In the genomic region with DNA sequence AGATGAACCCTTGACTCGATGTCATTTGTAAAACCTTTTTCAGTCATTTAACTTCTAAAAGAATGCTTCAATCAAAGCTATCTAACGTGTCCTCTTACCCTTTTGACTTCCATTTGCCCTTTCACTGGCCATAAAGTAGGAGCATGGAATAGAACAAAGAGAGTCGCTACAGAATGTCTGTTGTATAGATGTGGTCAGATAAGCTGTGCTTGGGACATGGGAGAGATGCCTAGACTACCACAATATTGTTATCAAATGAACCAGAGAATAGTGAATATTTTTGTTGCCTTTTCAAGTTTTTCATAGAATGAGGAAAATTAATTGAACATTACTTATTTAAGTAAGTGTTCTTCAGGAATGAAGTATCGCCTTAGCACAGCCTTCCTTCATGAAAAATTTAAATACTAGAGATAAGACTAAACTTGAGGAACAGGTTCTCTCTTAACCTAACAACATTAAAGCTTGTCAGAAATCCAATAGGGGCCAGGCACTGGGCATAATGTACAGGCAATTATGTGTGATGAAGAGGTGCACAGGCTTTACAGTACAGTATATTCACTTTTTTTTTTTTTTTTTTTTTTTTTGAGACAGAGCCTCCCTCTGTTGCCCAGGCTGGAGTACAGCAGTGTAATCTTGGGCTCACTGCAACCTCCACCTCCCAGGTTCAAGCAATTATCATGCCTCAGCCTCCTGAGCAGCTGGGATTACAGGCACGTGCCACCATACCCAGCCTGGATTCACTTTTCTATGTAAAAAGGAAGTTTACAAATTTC, we compare ENCODE assay signal across 10 cellular contexts. TPM values are rescaled to one million over a fixed set of nuclear protein-coding genes. Genes with fewer than 3 reads are reported as not detected.
A peak's percentile ranks its signal among the peaks of the same experiment; 100 is the strongest.
DNase-seq lines count a peak whose midpoint lies in the region; ATAC-seq, FAIRE-seq and TF ChIP-seq lines count a peak whose summit lies in the region.
"Had no signal": no experiment of that assay in that cellular context is flagged by ENCODE, and none has a peak within 500 bp of the region (broad histone marks: within the 10 kb centered on the region; RNA-seq: fewer than 3 reads in every experiment).

No MANE protein-coding gene starts in this region.

- 80% methylated on average over 5 of the region's 5 CpGs for WGBS in SK-N-SH (ENCODE audit: low lambda C conversion rate)
- WGBS in small intestine, 3 donors, result 10 to 35% (median 24%) methylated on average over 5 of the region's 5 CpGs

- ATAC-seq in esophagus mucosa, result peak; percentile 62

- no peak for FAIRE-seq in small intestine (lab: Jason Lieb, UNC)
- FAIRE-seq: HTR-8/SVneo had no signal

- POLR2A ChIA-PET in SK-N-SH (lab: Yijun Ruan, JAX), result interaction anchor here (1.3 to 1.9 kb wide), 3 partner anchors 7 to 25 kb away, joined by 3 to 6 read pairs (median 3); no protein-coding TSS in a partner anchor

- H3K36me3 ChIP-seq in SK-N-SH (replicated peaks in 1 of 2; ENCODE audit: control insufficient read depth in 1 of 2, insufficient read depth in 2 of 2, low read length in 1 of 2) (peaks cover 31 to 39% of the 10 kb centered on the region in 2 experiments), small intestine (ENCODE audit: control insufficient read depth in 2 of 2, insufficient read depth in 2 of 2, low read length in 2 of 2) (peaks cover 1 to 3% of the 10 kb centered on the region in 2 donors)

- TF ChIP-seq CTCF in SK-N-SH (IDR thresholded peaks at IDR 0.05), result peak; percentile 25; the same call in 1 of the 2 replicates

- H3K27ac Mint-ChIP-seq in T-helper 1 cell treated with Interleukin-12 subunit alpha and Interleukin-12 subunit beta and Interleukin-4 antibody, amounts not matched to agents 30 μg/mL and 1 μg/mL, for 36 hours, result peak overlapping the region; percentile 17

- peak overlapping the region; percentile 34 for H3K4me3 Mint-ChIP-seq in T-helper 1 cell treated with Interleukin-12 subunit alpha and Interleukin-12 subunit beta and Interleukin-4 antibody, amounts not matched to agents 30 μg/mL and 1 μg/mL, for 36 hours

- peak overlapping the region; percentile 1 to 5; a peak in 1 of 4 replicates for H3K27ac ChIP-seq in SK-N-SH (ENCODE audit: low read depth in 2 of 2, low read length in 1 of 2)
- peak overlapping the region in 1 of 2 donors; percentile 61 for H3K27ac ChIP-seq in small intestine (ENCODE audit: low read depth in 1 of 2, low read length in 1 of 2)

- H3K4me1 ChIP-seq in SK-N-SH (ENCODE audit: control insufficient read depth in 1 of 2, insufficient read depth in 2 of 2, low read depth in 1 of 2, low read length in 1 of 2), result peaks cover 34 to 47% of the 10 kb centered on the region in 2 experiments
- peaks cover 9 to 20% of the 10 kb centered on the region in 2 donors for H3K4me1 ChIP-seq in small intestine (ENCODE audit: control insufficient read depth in 2 of 2, insufficient read depth in 1 of 2, low read depth in 1 of 2, low read length in 1 of 2)

- TF ChIP-seq EP300 in SK-N-SH (IDR thresholded peaks at IDR 0.05; ENCODE audit: borderline replicate concordance in 1 of 2, low read depth in 1 of 2, low read length in 1 of 2), result no peak

- no peaks in the 10 kb centered on the region; the same call in 1 of the 2 replicates for H3K79me2 ChIP-seq in SK-N-SH (ENCODE audit: insufficient read depth)

- H3K9me2 ChIP-seq in SK-N-SH, result no peaks in the 10 kb centered on the region

- H3K27me3 Mint-ChIP-seq in T-helper 1 cell treated with Interleukin-12 subunit alpha and Interleukin-12 subunit beta and Interleukin-4 antibody, amounts not matched to agents 30 μg/mL and 1 μg/mL, for 36 hours (ENCODE audit: low read depth), result no peaks in the 10 kb centered on the region

- H3K9me3 ChIP-seq in SK-N-SH, result no peaks in the 10 kb centered on the region
- no peaks in the 10 kb centered on the region for H3K9me3 ChIP-seq in small intestine (ENCODE audit: control insufficient read depth, low read depth)

- no peaks in the 10 kb centered on the region; the same call in 1 of the 2 replicates for H4K20me1 ChIP-seq in SK-N-SH (ENCODE audit: insufficient read depth)

- DNase-seq in T-helper 1 cell, result no peak
- no peak for DNase-seq in SK-N-SH
- DNase-seq in small intestine, result peak; percentile 79
- DNase-seq in amygdala (lab: John Stamatoyannopoulos, UW), result no peak
- no peak for DNase-seq in DMS 273 (lab: John Stamatoyannopoulos, UW; ENCODE audit: unreplicated experiment)
- no peak for DNase-seq in globus pallidus (ENCODE audit: low spot score)
- DNase-seq: amniotic stem cell had no signal

- H3K4me1 Mint-ChIP-seq in T-helper 1 cell treated with Interleukin-12 subunit alpha and Interleukin-12 subunit beta and Interleukin-4 antibody, amounts not matched to agents 30 μg/mL and 1 μg/mL, for 36 hours (ENCODE audit: low read depth), result peaks cover 61% of the 10 kb centered on the region

- peaks cover 28% of the 10 kb centered on the region for H3K36me3 Mint-ChIP-seq in T-helper 1 cell treated with Interleukin-12 subunit alpha and Interleukin-12 subunit beta and Interleukin-4 antibody, amounts not matched to agents 30 μg/mL and 1 μg/mL, for 36 hours (ENCODE audit: low read depth)

- peak overlapping the region; percentile 17; the same call in 1 of the 2 replicates for H3K4me2 ChIP-seq in SK-N-SH

- H3F3A ChIP-seq in SK-N-SH (replicated peaks; ENCODE audit: insufficient read depth), result peaks cover 37% of the 10 kb centered on the region

- H3K9me3 Mint-ChIP-seq in T-helper 1 cell treated with Interleukin-12 subunit alpha and Interleukin-12 subunit beta and Interleukin-4 antibody, amounts not matched to agents 30 μg/mL and 1 μg/mL, for 36 hours, result no peaks in the 10 kb centered on the region

- H3K4me3 ChIP-seq in SK-N-SH (ENCODE audit: low read depth in 2 of 2, low read length in 1 of 2), result no peak overlapping the region
- no peak overlapping the region for H3K4me3 ChIP-seq in small intestine (ENCODE audit: low read depth in 1 of 2, low read length in 2 of 2)

- no peak overlapping the region for H2AFZ ChIP-seq in SK-N-SH (ENCODE audit: low read depth)

- H3K27me3 ChIP-seq in SK-N-SH (ENCODE audit: insufficient read depth) (no peaks in the 10 kb centered on the region), small intestine (ENCODE audit: control insufficient read depth in 2 of 2, insufficient read depth in 2 of 2, low read length in 2 of 2) (no peaks in the 10 kb centered on the region)

- no peak overlapping the region for H3K9ac ChIP-seq in SK-N-SH

- no peak for TF ChIP-seq RAD21 in SK-N-SH (IDR thresholded peaks at IDR 0.05; ENCODE audit: low read length)

- CTCF ChIA-PET in SK-N-SH (lab: Yijun Ruan, JAX), result interaction anchor here (0.6 to 3.1 kb wide), 7 partner anchors 9 to 683 kb away, joined by 3 to 13 read pairs (median 3); no protein-coding TSS in a partner anchor

TF ChIP-seq in SK-N-SH, 30 proteins besides CTCF, POLR2A, EP300 and RAD21:
- TF ChIP-seq GABPA (IDR thresholded peaks at IDR 0.05; ENCODE audit: low read depth), result no peak
- no peak for TF ChIP-seq MEF2A (IDR thresholded peaks at IDR 0.05; ENCODE audit: borderline replicate concordance, low read depth)
- TF ChIP-seq, protein P1, sequence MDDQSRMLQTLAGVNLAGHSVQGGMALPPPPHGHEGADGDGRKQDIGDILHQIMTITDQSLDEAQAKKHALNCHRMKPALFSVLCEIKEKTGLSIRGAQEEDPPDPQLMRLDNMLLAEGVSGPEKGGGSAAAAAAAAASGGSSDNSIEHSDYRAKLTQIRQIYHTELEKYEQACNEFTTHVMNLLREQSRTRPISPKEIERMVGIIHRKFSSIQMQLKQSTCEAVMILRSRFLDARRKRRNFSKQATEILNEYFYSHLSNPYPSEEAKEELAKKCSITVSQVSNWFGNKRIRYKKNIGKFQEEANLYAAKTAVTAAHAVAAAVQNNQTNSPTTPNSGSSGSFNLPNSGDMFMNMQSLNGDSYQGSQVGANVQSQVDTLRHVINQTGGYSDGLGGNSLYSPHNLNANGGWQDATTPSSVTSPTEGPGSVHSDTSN (IDR thresholded peaks at IDR 0.05), result no peak
- no peak for TF ChIP-seq RXRA (IDR thresholded peaks at IDR 0.05; ENCODE audit: borderline replicate concordance, low read depth)
- TF ChIP-seq, protein P2, sequence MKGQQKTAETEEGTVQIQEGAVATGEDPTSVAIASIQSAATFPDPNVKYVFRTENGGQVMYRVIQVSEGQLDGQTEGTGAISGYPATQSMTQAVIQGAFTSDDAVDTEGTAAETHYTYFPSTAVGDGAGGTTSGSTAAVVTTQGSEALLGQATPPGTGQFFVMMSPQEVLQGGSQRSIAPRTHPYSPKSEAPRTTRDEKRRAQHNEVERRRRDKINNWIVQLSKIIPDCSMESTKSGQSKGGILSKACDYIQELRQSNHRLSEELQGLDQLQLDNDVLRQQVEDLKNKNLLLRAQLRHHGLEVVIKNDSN (IDR thresholded peaks at IDR 0.05; ENCODE audit: borderline replicate concordance, low read depth), result no peak
- TF ChIP-seq TEAD4 (IDR thresholded peaks at IDR 0.05; ENCODE audit: borderline replicate concordance, insufficient read depth), result no peak
- no peak for TF ChIP-seq YY1 (IDR thresholded peaks at IDR 0.05; ENCODE audit: low read depth)
- TF ChIP-seq RCOR1 (IDR thresholded peaks at IDR 0.05; ENCODE audit: low read length), result no peak
- TF ChIP-seq ELF1 (IDR thresholded peaks at IDR 0.05), result no peak

RNA-seq across cellular contexts. Expression of a gene that starts 7.5 kb away (rescaled TPM):
- polyA plus RNA-seq in SK-N-SH (2012; rRNA removed) (6.4 and 6.9 TPM in 2 replicates), small intestine (10 to 100 TPM; 11.1 to 20.0 (median 12.5) TPM)
- polyA plus RNA-seq in SK-N-SH (2012; cell fraction: cytosol; rRNA removed), result 9.0 and 9.1 TPM in 2 replicates
- 18.7 and 26.4 TPM in 2 replicates for polyA plus RNA-seq in SK-N-SH (2012; cell fraction: nucleus; rRNA removed)
- total RNA-seq in esophagus mucosa, result 29.0 TPM
